In the genomic region with DNA sequence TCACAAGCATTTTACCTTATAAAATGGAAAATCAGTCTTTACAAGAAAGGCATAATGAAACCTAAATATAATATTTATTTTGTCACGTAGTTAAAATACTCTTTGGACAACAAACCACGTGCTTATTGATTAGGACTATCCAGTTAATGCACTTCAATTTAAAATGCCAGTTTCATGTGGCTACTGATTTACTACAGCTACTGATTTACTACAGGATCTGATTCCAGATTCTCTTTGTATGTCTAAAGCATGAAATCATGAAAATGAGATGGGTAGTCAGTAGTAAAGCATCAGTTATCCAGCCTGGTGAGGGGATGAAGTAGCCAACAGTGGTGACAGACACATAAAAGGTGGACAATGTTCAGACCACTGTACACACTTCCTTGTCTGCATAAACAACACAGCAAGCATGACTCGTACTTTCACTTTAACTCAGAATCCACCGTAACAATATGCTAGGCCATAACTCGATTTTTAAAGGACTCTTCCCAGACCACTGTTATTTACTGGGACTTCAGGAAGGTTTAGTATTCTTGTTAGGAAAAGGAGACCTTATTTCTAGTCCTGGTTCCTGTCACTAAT, we compare ENCODE assay signal across 10 cellular contexts. TPM values are rescaled to one million over a fixed set of nuclear protein-coding genes. Genes with fewer than 3 reads are reported as not detected.
DNase-seq lines count a peak whose midpoint lies in the region; ATAC-seq and TF ChIP-seq lines count a peak whose summit lies in the region.
"Had no signal": no experiment of that assay in that cellular context is flagged by ENCODE, and none has a peak within 500 bp of the region (broad histone marks: within the 10 kb centered on the region; RNA-seq: fewer than 3 reads in every experiment).

No MANE protein-coding gene starts in this region.

- H3K4me3 ChIP-seq in stomach, result peak overlapping the region in 2 of 4 donors; percentile 6 to 10
- H3K4me3 ChIP-seq in lower lobe of right lung, result no peak overlapping the region

- peak; percentile 48 to 61 for ATAC-seq in activated T-cell treated with anti-CD3 and anti-CD28 coated beads, Interleukin-2, amount 50 U/mL, for 4 hours
- ATAC-seq in effector memory CD8-positive, alpha-beta T cell (replicated peaks), result no peak
- ATAC-seq in lower lobe of right lung, result no peak
- ATAC-seq: Panc1 had no signal

- CTCF ChIA-PET in RWPE1 (lab: Yijun Ruan, JAX), result interaction anchor here (1.5 kb wide), 1 partner anchor 277 kb away, joined by 4 read pairs; no protein-coding TSS in a partner anchor

- H3K4me1 ChIP-seq in stomach (peaks cover 0 to 27% (median 2%) of the 10 kb centered on the region in 4 donors), lower lobe of right lung (no peaks in the 10 kb centered on the region)

- peak overlapping the region; percentile 53 for H3K4me3 Mint-ChIP-seq in activated T-cell treated with anti-CD3 and anti-CD28 coated beads, Interleukin-2, amount 50 U/mL, for 4 hours
- H3K4me3 Mint-ChIP-seq in effector memory CD8-positive, alpha-beta T cell, result peak overlapping the region; percentile 63 to 72
- H3K4me3 Mint-ChIP-seq: B cell had no signal

- TF ChIP-seq POLR2A in stomach (IDR thresholded peaks at IDR 0.05), result no peak

- peak overlapping the region; percentile 63 for H3K27ac ChIP-seq in KOPT-K1 (ENCODE audit: low read depth, low read length, poor library complexity, severe bottlenecking)
- peak overlapping the region in 3 of 5 donors; percentile 3 to 48 (median 21) for H3K27ac ChIP-seq in stomach
- no peak overlapping the region for H3K27ac ChIP-seq in RWPE1
- H3K27ac ChIP-seq in lower lobe of right lung, result no peak overlapping the region

- H3K4me1 Mint-ChIP-seq in activated T-cell treated with anti-CD3 and anti-CD28 coated beads, Interleukin-2, amount 50 U/mL, for 4 hours (ENCODE audit: low read depth), result peaks cover 47% of the 10 kb centered on the region
- peaks cover 35 to 47% of the 10 kb centered on the region in 2 donors for H3K4me1 Mint-ChIP-seq in effector memory CD8-positive, alpha-beta T cell (ENCODE audit: low read depth in 2 of 2)

- POLR2A ChIA-PET in RWPE1 (lab: Yijun Ruan, JAX; ENCODE audit: low non-redundant PET), result no interaction called here

- H3K9me3 ChIP-seq in KOPT-K1 (ENCODE audit: insufficient read depth, low read length, poor library complexity, severe bottlenecking) (no peaks in the 10 kb centered on the region), stomach (no peaks in the 10 kb centered on the region), lower lobe of right lung (no peaks in the 10 kb centered on the region)

- H3K27me3 Mint-ChIP-seq in activated T-cell treated with anti-CD3 and anti-CD28 coated beads, Interleukin-2, amount 50 U/mL, for 4 hours (ENCODE audit: low read depth), result no peaks in the 10 kb centered on the region
- no peaks in the 10 kb centered on the region for H3K27me3 Mint-ChIP-seq in effector memory CD8-positive, alpha-beta T cell
- H3K27me3 Mint-ChIP-seq: B cell had no signal

- H3K36me3 ChIP-seq in KOPT-K1 (ENCODE audit: insufficient read depth, low read length) (peaks cover 81% of the 10 kb centered on the region), stomach (peaks cover 0 to 85% (median 82%) of the 10 kb centered on the region in 4 donors), lower lobe of right lung (peaks cover 97% of the 10 kb centered on the region)

- TF ChIP-seq EP300 in stomach (IDR thresholded peaks at IDR 0.05), result no peak

- H3K27me3 ChIP-seq in stomach, result no peaks in the 10 kb centered on the region
- H3K27me3 ChIP-seq in lower lobe of right lung (ENCODE audit: low read depth), result no peaks in the 10 kb centered on the region

- peak overlapping the region; percentile 87 to 92 for H3K27ac Mint-ChIP-seq in effector memory CD8-positive, alpha-beta T cell
- H3K27ac Mint-ChIP-seq: B cell had no signal

- no peaks in the 10 kb centered on the region for H3K9me3 Mint-ChIP-seq in activated T-cell treated with anti-CD3 and anti-CD28 coated beads, Interleukin-2, amount 50 U/mL, for 4 hours
- no peaks in the 10 kb centered on the region for H3K9me3 Mint-ChIP-seq in effector memory CD8-positive, alpha-beta T cell

- intact Hi-C loops in stomach (cut with DNase I; ENCODE audit: low total_unique reads) (no loop called here), lower lobe of right lung (cut with DNase I) (no loop called here)

- TF ChIP-seq CTCF in stomach (IDR thresholded peaks at IDR 0.05) (no peak), RWPE1 (conservative IDR thresholded peaks at IDR 0.05; ENCODE audit: low read depth) (no peak), lower lobe of right lung (IDR thresholded peaks at IDR 0.05) (no peak)

- H3K36me3 Mint-ChIP-seq in activated T-cell treated with anti-CD3 and anti-CD28 coated beads, Interleukin-2, amount 50 U/mL, for 4 hours (ENCODE audit: insufficient read depth), result peaks cover 24% of the 10 kb centered on the region
- H3K36me3 Mint-ChIP-seq in effector memory CD8-positive, alpha-beta T cell (ENCODE audit: insufficient read depth), result peaks cover 29% of the 10 kb centered on the region

- WGBS in stomach, 5 donors, result 20 to 46% (median 32%) methylated on average over 5 of the region's 5 CpGs

- no peak for DNase-seq in activated T-cell treated with anti-CD3 and anti-CD28 coated beads, Interleukin-2, amount 50 U/mL, for 4 hours
- DNase-seq in activated T-cell treated with anti-CD3 and anti-CD28 coated beads, Interleukin-2, amount 50 U/mL, for 1 hour, result no peak
- no peak for DNase-seq in effector memory CD8-positive, alpha-beta T cell
- no peak for DNase-seq in stomach
- DNase-seq in GM03348 (ENCODE audit: low spot score), result no peak
- no peak for DNase-seq in RWPE1 (ENCODE audit: low spot score)
- DNase-seq in lower lobe of right lung, result no peak

RNA-seq across cellular contexts. Expression of gene ACAA2, which starts 24.9 kb away (rescaled TPM):
- 10 to 100 TPM; 29.2 to 31.2 (median 29.3) TPM for total RNA-seq in activated T-cell treated with anti-CD3 and anti-CD28 coated beads, Interleukin-2, amount 50 U/mL, for 4 hours
- total RNA-seq in stomach (100 to 1,000 TPM in 1 of 5 donors, 10 to 100 TPM in 4; 25.6 to 122 (median 45.5) TPM), lower lobe of right lung (71.3 TPM)
- polyA plus RNA-seq in stomach, result 10 to 100 TPM; 23.3 to 36.8 (median 35.3) TPM

Comparison
In these comparisons a context has a peak if more than half of its experiments do, and no peak if none do; other contexts are left out.
1. ATAC-seq: peak in activated T-cell treated with anti-CD3 and anti-CD28 coated beads, Interleukin-2, amount 50 U/mL, for 4 hours (2 of 2); none in effector memory CD8-positive, alpha-beta T cell (single experiment) and lower lobe of right lung (0 of 2).
2. H3K27ac ChIP-seq: peak in KOPT-K1 (single experiment) and stomach (3 of 5); none in RWPE1 (single experiment) and lower lobe of right lung (single experiment).